In genomic region chr3:54999159-54999558, GRCh38 we compare ENCODE assay signal across 8 cellular contexts.
DNase-seq lines count a peak whose midpoint lies in the region; ATAC-seq and TF ChIP-seq lines count a peak whose summit lies in the region.

No MANE protein-coding gene starts in this region.

- intact Hi-C loops in IMR-90 (cut with micrococcal nuclease), result loop anchor here (2.0 kb wide), 1 partner anchor 44 kb away; no protein-coding TSS in a partner anchor

- H3K4ac ChIP-seq in IMR-90 (ENCODE audit: low read depth, low read length), result peak overlapping the region; percentile 5; the same call in 1 of the 2 replicates

- no peaks in the 10 kb centered on the region for H3K36me3 ChIP-seq in BE2C
- no peaks in the 10 kb centered on the region for H3K36me3 ChIP-seq in IMR-90 (ENCODE audit: control insufficient read depth, insufficient read depth, low read length)
- H3K36me3 ChIP-seq in effector memory CD4-positive, alpha-beta T cell (ENCODE audit: control insufficient read depth, insufficient read depth, low read length), result no peaks in the 10 kb centered on the region

- H2AK5ac ChIP-seq in IMR-90 (ENCODE audit: low read depth, low read length), result peak overlapping the region; percentile 52; the same call in 1 of the 2 replicates

- H3K18ac ChIP-seq in IMR-90 (ENCODE audit: low read depth, low read length), result peak overlapping the region; percentile 26; the same call in 1 of the 2 replicates

- ATAC-seq in IMR-90 (ENCODE audit: low read depth) (peak; percentile 47), GM21825 (IDR thresholded peaks at IDR 0.05; ENCODE audit: unreplicated experiment) (no peak), HG02678 (IDR thresholded peaks at IDR 0.05; ENCODE audit: unreplicated experiment) (no peak), GM18498 (IDR thresholded peaks at IDR 0.05; ENCODE audit: unreplicated experiment) (no peak)

- WGBS in IMR-90 (ENCODE audit: extremely low coverage in 2 of 2, insufficient read length in 1 of 2), 2 experiments, result no CpG with 5 or more reads among the region's 5 CpGs

- peak overlapping the region; percentile 58; the same call in 1 of the 2 replicates for H2BK120ac ChIP-seq in IMR-90 (ENCODE audit: low read depth, low read length)

- TF ChIP-seq RAD21 in IMR-90 (IDR thresholded peaks at IDR 0.05; ENCODE audit: low read length), result peak; percentile 49

- peak overlapping the region; percentile 72 for H2BK20ac ChIP-seq in IMR-90 (ENCODE audit: low read depth, low read length)

- peak overlapping the region in 1 of 2 experiments; percentile 80; a peak in 2 of 4 replicates for H4K8ac ChIP-seq in IMR-90 (ENCODE audit: low read depth in 2 of 2, low read length in 2 of 2)

- no peak overlapping the region for H2AFZ ChIP-seq in IMR-90 (replicated peaks; ENCODE audit: low read length, poor library complexity)

- 0 out of 2 replicates have a peak overlapping the region, but pooled peaks have one; percentile 8 for H3K14ac ChIP-seq in IMR-90 (replicated peaks; ENCODE audit: low read depth, low read length)

- peak overlapping the region; percentile 37; the same call in 1 of the 3 replicates for H2BK15ac ChIP-seq in IMR-90 (ENCODE audit: low read depth, low read length)

- no peak overlapping the region for H3K56ac ChIP-seq in IMR-90 (ENCODE audit: extremely low read depth, insufficient read depth, low read length)

- 0 out of 2 replicates have a peak overlapping the region, but pooled peaks have one; percentile 46 for H4K91ac ChIP-seq in IMR-90 (ENCODE audit: insufficient read depth, low read depth, low read length)

- H3K4me3 ChIP-seq in BE2C (ENCODE audit: low read depth, low read length) (no peak overlapping the region), IMR-90 (ENCODE audit: insufficient read depth, low read depth, low read length) (no peak overlapping the region)
- no peak overlapping the region for H3K4me3 ChIP-seq in effector memory CD4-positive, alpha-beta T cell (ENCODE audit: insufficient read depth, low read depth, low read length, poor library complexity, severe bottlenecking)

- DNase-seq in BE2C, result no peak
- peak; percentile 86 for DNase-seq in IMR-90
- peak; percentile 88 for DNase-seq in iris pigment epithelial cell (ENCODE audit: low read depth)
- no peak for DNase-seq in effector memory CD4-positive, alpha-beta T cell

- H3K4me2 ChIP-seq in IMR-90 (ENCODE audit: low read depth, low read length), result peak overlapping the region; percentile 6; the same call in 1 of the 2 replicates

- peak overlapping the region; percentile 9 for H2BK5ac ChIP-seq in IMR-90 (ENCODE audit: low read depth, low read length, poor library complexity, severe bottlenecking)

- in situ Hi-C loops in IMR-90 (cut with MboI; ENCODE audit: low sequenced_read_pairs), result no loop called here

- H3K4me1 ChIP-seq in BE2C (peaks cover 4% of the 10 kb centered on the region), IMR-90 (ENCODE audit: control insufficient read depth, insufficient read depth, low read length) (peaks cover 6% of the 10 kb centered on the region)
- H3K4me1 ChIP-seq in effector memory CD4-positive, alpha-beta T cell (ENCODE audit: control insufficient read depth, insufficient read depth, low read length, poor library complexity, severe bottlenecking), result no peaks in the 10 kb centered on the region

- H4K5ac ChIP-seq in IMR-90 (ENCODE audit: low read depth, low read length), result no peak overlapping the region

- H4K20me1 ChIP-seq in IMR-90 (ENCODE audit: insufficient read depth, low read length), result no peaks in the 10 kb centered on the region

- dilution Hi-C loops in IMR-90 (cut with HindIII; ENCODE audit: low sequenced_read_pairs, unreplicated experiment), result no loop called here

- CTCF ChIA-PET in IMR-90 (lab: Yijun Ruan, JAX), result interaction anchor here (0.6 to 1.0 kb wide), 2 partner anchors 47 to 161 kb away, joined by 3 to 5 read pairs; no protein-coding TSS in a partner anchor

- no peak overlapping the region for H3K23ac ChIP-seq in IMR-90 (ENCODE audit: low read depth, low read length)

- peaks cover 3% of the 10 kb centered on the region; the same call in 1 of the 2 replicates for H3K9me1 ChIP-seq in IMR-90 (ENCODE audit: insufficient read depth, low read length)

- POLR2A ChIA-PET in IMR-90 (lab: Charles Lee; ENCODE audit: unreplicated experiment), result no interaction called here

- H3K27ac ChIP-seq in IMR-90 (ENCODE audit: insufficient read depth, low read length), result no peak overlapping the region
- H3K27ac ChIP-seq in VCaP, result no peak overlapping the region
- no peak overlapping the region for H3K27ac ChIP-seq in effector memory CD4-positive, alpha-beta T cell (ENCODE audit: insufficient read depth, low read length, poor library complexity, severe bottlenecking)

- no peak overlapping the region for H2AK9ac ChIP-seq in IMR-90 (replicated peaks; ENCODE audit: low read depth, low read length, poor library complexity)

- TF ChIP-seq CTCF in BE2C (IDR thresholded peaks at IDR 0.05; ENCODE audit: low read depth, low read length), result peak; percentile 24
- peak; percentile 54 for TF ChIP-seq CTCF in IMR-90 (conservative IDR thresholded peaks at IDR 0.05; ENCODE audit: low read depth, low read length)
- peak; percentile 32; the same call in 1 of the 2 replicates for TF ChIP-seq CTCF in VCaP (conservative IDR thresholded peaks at IDR 0.05)

- no peaks in the 10 kb centered on the region for H3K27me3 ChIP-seq in BE2C
- no peaks in the 10 kb centered on the region for H3K27me3 ChIP-seq in IMR-90 (ENCODE audit: control insufficient read depth, insufficient read depth, low read length)
- no peaks in the 10 kb centered on the region for H3K27me3 ChIP-seq in effector memory CD4-positive, alpha-beta T cell (replicated peaks; ENCODE audit: control insufficient read depth, insufficient read depth, low read length, poor library complexity, severe bottlenecking)

- no peak overlapping the region; the same call in 1 of the 2 replicates for H3K9ac ChIP-seq in IMR-90 (ENCODE audit: low read depth, low read length)

- H3K9me3 ChIP-seq in BE2C (no peaks in the 10 kb centered on the region), IMR-90 (ENCODE audit: control insufficient read depth, insufficient read depth, low read length) (no peaks in the 10 kb centered on the region)
- no peaks in the 10 kb centered on the region for H3K9me3 ChIP-seq in effector memory CD4-positive, alpha-beta T cell (ENCODE audit: control insufficient read depth, low read length)

- BruUV-seq in IMR-90 (replicated peaks; lab: Mats Ljungman, UMichigan), result no TSS peak

- no peaks in the 10 kb centered on the region for H3K79me1 ChIP-seq in IMR-90 (ENCODE audit: low read depth in 1 of 2, low read length in 2 of 2)

- TF ChIP-seq POLR2A in IMR-90 (IDR thresholded peaks at IDR 0.05; ENCODE audit: low read depth, low read length), result no peak

TF ChIP-seq in IMR-90, 13 proteins besides CTCF, POLR2A, EP300 and RAD21:
- TF ChIP-seq SMC3 (IDR thresholded peaks at IDR 0.05; ENCODE audit: low read depth, low read length) (peak; percentile 25; the same call in 1 of the 2 replicates), RCOR1 (IDR thresholded peaks at IDR 0.05; ENCODE audit: insufficient replicate concordance, low read length) (peak; percentile 38), CEBPB (IDR thresholded peaks at IDR 0.05; ENCODE audit: low read depth, low read length) (peak; percentile 90), BHLHE40 (IDR thresholded peaks at IDR 0.05; ENCODE audit: low read depth, low read length) (no peak)
- TF ChIP-seq, protein P1, sequence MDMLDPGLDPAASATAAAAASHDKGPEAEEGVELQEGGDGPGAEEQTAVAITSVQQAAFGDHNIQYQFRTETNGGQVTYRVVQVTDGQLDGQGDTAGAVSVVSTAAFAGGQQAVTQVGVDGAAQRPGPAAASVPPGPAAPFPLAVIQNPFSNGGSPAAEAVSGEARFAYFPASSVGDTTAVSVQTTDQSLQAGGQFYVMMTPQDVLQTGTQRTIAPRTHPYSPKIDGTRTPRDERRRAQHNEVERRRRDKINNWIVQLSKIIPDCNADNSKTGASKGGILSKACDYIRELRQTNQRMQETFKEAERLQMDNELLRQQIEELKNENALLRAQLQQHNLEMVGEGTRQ (IDR thresholded peaks at IDR 0.05; ENCODE audit: low read depth, low read length), result no peak

Comparison
In these comparisons a context has a peak if more than half of its experiments do, and no peak if none do; other contexts are left out.
1. DNase-seq: peak in IMR-90 (single experiment) and iris pigment epithelial cell (single experiment); none in BE2C (single experiment) and effector memory CD4-positive, alpha-beta T cell (0 of 3).
2. Peak in every context shown above with its lines, with median percentiles within 50 percentile points of each other: CTCF ChIP-seq.